8 cellular contexts compared by ENCODE assay signal in the genomic region with DNA sequence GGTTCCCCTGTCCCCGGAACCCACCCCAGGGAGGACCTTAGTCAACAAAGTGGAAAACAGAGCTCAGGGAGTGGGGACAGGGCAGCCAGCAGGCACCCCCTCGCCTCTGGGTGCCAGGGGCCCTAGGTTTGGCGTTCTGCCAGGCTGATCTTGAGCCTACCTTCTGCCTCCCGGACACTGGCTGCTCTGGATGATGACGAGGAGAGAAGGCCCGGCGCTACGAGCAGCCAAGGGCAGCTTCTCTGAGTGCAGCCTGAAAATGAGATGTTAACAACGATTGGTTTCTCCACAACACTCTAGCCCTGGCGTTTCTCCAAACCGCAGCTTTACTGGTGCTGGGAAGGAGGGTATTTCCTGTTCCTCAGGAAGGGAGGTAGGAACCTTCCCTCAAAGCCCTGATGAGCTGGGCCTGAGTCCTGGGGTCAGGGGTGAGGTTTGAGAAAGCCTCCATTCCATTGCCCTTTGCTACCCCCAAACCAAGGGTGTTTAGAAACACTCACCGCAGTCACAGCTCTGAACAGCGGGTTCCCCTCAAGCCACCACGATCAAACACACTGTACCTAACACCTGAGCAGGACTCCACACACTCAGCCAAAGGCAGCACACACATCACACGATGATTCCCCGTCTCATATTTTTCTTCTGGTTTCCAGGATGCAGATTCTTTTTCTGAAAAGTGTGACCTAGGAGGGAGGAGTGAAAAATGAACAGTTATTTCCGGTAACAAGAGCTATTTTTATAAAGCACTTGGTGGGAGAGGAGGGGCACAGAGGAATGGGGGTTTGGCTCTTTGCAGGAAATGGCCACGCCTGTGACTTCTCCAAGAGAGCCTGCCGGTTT. TPM values are rescaled to one million over a fixed set of nuclear protein-coding genes. Genes with fewer than 3 reads are reported as not detected.
DNase-seq lines count a peak whose midpoint lies in the region; ATAC-seq lines count a peak whose summit lies in the region.

A gene (minus strand): TSS at position 709 of the 840 bp plus-strand sequence. CDS start 1,054 bp downstream, outside the sequence.

- DNase-seq in DMS 273 (lab: John Stamatoyannopoulos, UW; ENCODE audit: unreplicated experiment) (peak; percentile 97), NCI-H345 treated with DMSO at 0.1 percent for 48 hours (lab: John Stamatoyannopoulos, UW; ENCODE audit: unreplicated experiment) (peak; percentile 61), mucosa of gallbladder (ENCODE audit: low spot score) (peak; percentile 76), stromal cell of bone marrow (ENCODE audit: low read depth) (peak; percentile 97), GM19240 (ENCODE audit: insufficient read length, low spot score) (no peak)
- peak; percentile 20 to 42 for DNase-seq in activated CD4-positive, alpha-beta T cell treated with anti-CD3 and anti-CD28 coated beads, Interleukin-2, amount 50 U/mL, for 4 hours
- peak; percentile 45 to 64 (median 56) for DNase-seq in effector memory CD4-positive, alpha-beta T cell

- H3K4me1 ChIP-seq in effector memory CD4-positive, alpha-beta T cell (ENCODE audit: control insufficient read depth, insufficient read depth, low read length, poor library complexity, severe bottlenecking): peaks cover 31% of the 10 kb centered on the region

- H3K27me3 ChIP-seq in effector memory CD4-positive, alpha-beta T cell (replicated peaks; ENCODE audit: control insufficient read depth, insufficient read depth, low read length, poor library complexity, severe bottlenecking): no peaks in the 10 kb centered on the region

- no peaks in the 10 kb centered on the region for H3K9me3 ChIP-seq in effector memory CD4-positive, alpha-beta T cell (ENCODE audit: control insufficient read depth, low read length)

- H3K36me3 ChIP-seq in effector memory CD4-positive, alpha-beta T cell (ENCODE audit: control insufficient read depth, insufficient read depth, low read length): peaks cover 18% of the 10 kb centered on the region

- H3K4me3 ChIP-seq in effector memory CD4-positive, alpha-beta T cell (ENCODE audit: insufficient read depth, low read depth, low read length, poor library complexity, severe bottlenecking): peak within 1 kb of the TSS; percentile 58

- ATAC-seq in HG02571 (IDR thresholded peaks at IDR 0.05; ENCODE audit: unreplicated experiment): peak; percentile 61

- H3K27ac ChIP-seq in effector memory CD4-positive, alpha-beta T cell (ENCODE audit: insufficient read depth, low read length, poor library complexity, severe bottlenecking): peak within 1 kb of the TSS; percentile 84

RNA-seq across cellular contexts. Expression of the gene that starts here (rescaled TPM):
- 35.3 TPM for total RNA-seq in mucosa of gallbladder
